ENCODE assay signal across 8 cellular contexts in the genomic region with DNA sequence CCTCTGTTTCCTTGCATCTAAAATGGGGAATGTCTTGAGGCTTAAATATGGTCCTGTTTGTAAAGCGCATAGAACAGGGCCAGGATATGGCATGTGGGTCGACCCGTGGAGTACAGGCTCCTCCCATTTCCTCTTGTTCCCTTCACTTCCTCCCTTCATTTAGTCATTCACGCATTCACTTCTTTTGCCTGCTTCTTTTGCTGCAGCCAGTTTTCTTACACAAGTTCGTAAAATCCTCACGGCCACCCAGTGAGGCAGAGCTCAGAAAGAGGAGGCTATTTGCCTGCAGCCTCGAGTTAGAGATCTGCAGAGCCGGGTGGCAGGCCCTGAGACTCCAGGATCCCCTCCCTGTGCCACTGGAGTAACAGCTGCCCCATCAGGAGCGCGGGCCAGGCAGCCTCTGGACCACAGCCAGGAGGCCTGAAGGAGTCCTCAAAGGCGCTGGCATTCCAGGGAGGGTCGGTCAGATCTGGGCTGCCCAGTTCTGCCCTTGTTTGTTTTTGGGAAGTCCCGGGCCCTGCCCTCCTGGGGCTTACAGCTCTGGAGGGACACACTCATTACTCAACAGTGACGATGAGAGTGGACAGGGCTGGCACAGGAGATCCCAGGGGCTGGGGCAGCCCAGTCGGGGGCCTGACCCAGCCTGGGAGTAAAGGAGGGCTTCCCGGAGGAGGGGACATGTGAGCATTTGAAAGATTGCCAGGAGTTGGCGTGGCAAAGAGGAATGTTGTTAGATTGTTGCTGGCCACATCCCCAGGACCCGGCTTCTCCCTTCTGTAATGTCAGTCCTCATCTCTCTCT. TPM values are rescaled to one million over a fixed set of nuclear protein-coding genes. Genes with fewer than 3 reads are reported as not detected.
DNase-seq lines count a peak whose midpoint lies in the region; ATAC-seq and TF ChIP-seq lines count a peak whose summit lies in the region.

No MANE protein-coding gene starts in this region.

- peak overlapping the region; percentile 99 for H3K27ac Mint-ChIP-seq in activated CD8-positive, alpha-beta memory T cell treated with anti-CD3 and anti-CD28 coated beads, Interleukin-2, amount 10 ng/mL, durations not matched to agents 7 days and 5 days
- peak overlapping the region; percentile 15 for H3K27ac Mint-ChIP-seq in endodermal cell

- H3K9me3 ChIP-seq in SK-N-MC (ENCODE audit: low read depth, low read length), result no peaks in the 10 kb centered on the region
- H3K9me3 ChIP-seq in endodermal cell (ENCODE audit: control insufficient read depth, low read length), result no peaks in the 10 kb centered on the region

- no peaks in the 10 kb centered on the region for H3K27me3 ChIP-seq in endodermal cell (ENCODE audit: control insufficient read depth, insufficient read depth, low read length, poor library complexity, severe bottlenecking)

- H3K27me3 Mint-ChIP-seq in activated CD8-positive, alpha-beta memory T cell treated with anti-CD3 and anti-CD28 coated beads, Interleukin-2, amount 10 ng/mL, durations not matched to agents 7 days and 5 days, result no peaks in the 10 kb centered on the region
- no peaks in the 10 kb centered on the region for H3K27me3 Mint-ChIP-seq in endodermal cell (ENCODE audit: insufficient read depth)

- peaks cover 3% of the 10 kb centered on the region for H3K4me1 ChIP-seq in endodermal cell (ENCODE audit: control insufficient read depth, insufficient read depth, low read length)

- DNase-seq in activated CD8-positive, alpha-beta memory T cell treated with anti-CD3 and anti-CD28 coated beads, Interleukin-2, amount 10 ng/mL, durations not matched to agents 7 days and 5 days, result peak; percentile 67
- DNase-seq in activated CD8-positive, alpha-beta memory T cell treated with anti-CD3 and anti-CD28 coated beads for 24 hours, result no peak
- DNase-seq in SK-N-MC (ENCODE audit: low read depth, low spot score), result no peak
- no peak for DNase-seq in endodermal cell
- DNase-seq in omental fat pad (ENCODE audit: low spot score), result no peak
- no peak for DNase-seq in NCI-H2227 treated with DMSO at 0.1 percent for 48 hours (lab: John Stamatoyannopoulos, UW)
- DNase-seq in D341Med (ENCODE audit: low spot score), result no peak
- DNase-seq in superior temporal gyrus (ENCODE audit: extremely low spot score), result no peak

- H3K9ac ChIP-seq in SK-N-MC (ENCODE audit: insufficient read length), result no peak overlapping the region
- no peak overlapping the region for H3K9ac ChIP-seq in endodermal cell (ENCODE audit: extremely low read depth, low read length, poor library complexity, severe bottlenecking)

- H3K4me3 ChIP-seq in SK-N-MC, result no peak overlapping the region
- H3K4me3 ChIP-seq in endodermal cell (ENCODE audit: low read length), result no peak overlapping the region

- H3K27ac ChIP-seq in SK-N-MC (peak overlapping the region; percentile 54; the same call in 1 of the 2 replicates), endodermal cell (ENCODE audit: low read depth, low read length) (no peak overlapping the region)

- no peaks in the 10 kb centered on the region for H3K9me3 Mint-ChIP-seq in activated CD8-positive, alpha-beta memory T cell treated with anti-CD3 and anti-CD28 coated beads, Interleukin-2, amount 10 ng/mL, durations not matched to agents 7 days and 5 days (ENCODE audit: low read depth)
- H3K9me3 Mint-ChIP-seq in endodermal cell, result no peaks in the 10 kb centered on the region

- peaks cover 45% of the 10 kb centered on the region for H3K36me3 ChIP-seq in SK-N-MC (ENCODE audit: insufficient read depth, low read length)
- peaks cover 48% of the 10 kb centered on the region for H3K36me3 ChIP-seq in endodermal cell (ENCODE audit: control insufficient read depth, insufficient read depth, low read length)

- TF ChIP-seq CTCF in endodermal cell (conservative IDR thresholded peaks at IDR 0.05), result no peak
- TF ChIP-seq CTCF in omental fat pad (IDR thresholded peaks at IDR 0.05), result no peak

- CTCF ChIA-PET in activated CD8-positive, alpha-beta memory T cell treated with anti-CD3 and anti-CD28 coated beads, Interleukin-2, amount 10 ng/mL, durations not matched to agents 7 days and 5 days (lab: Charles Lee), result interaction anchor here (0.5 to 1.5 kb wide), 3 partner anchors 11 to 1590 kb away, joined by 3 to 4 read pairs (median 3); partner anchors contain the start of gene SYMPK

- peaks cover 39% of the 10 kb centered on the region for H3K36me3 Mint-ChIP-seq in activated CD8-positive, alpha-beta memory T cell treated with anti-CD3 and anti-CD28 coated beads, Interleukin-2, amount 10 ng/mL, durations not matched to agents 7 days and 5 days
- peaks cover 47% of the 10 kb centered on the region for H3K36me3 Mint-ChIP-seq in endodermal cell (ENCODE audit: low read depth)

- 91 to 92% methylated on average over 17 to 18 of the region's 18 CpGs for WGBS in endodermal cell (ENCODE audit: insufficient coverage in 1 of 2, insufficient read length in 1 of 2), 2 experiments

- peak overlapping the region; percentile 78 for H3K4me3 Mint-ChIP-seq in activated CD8-positive, alpha-beta memory T cell treated with anti-CD3 and anti-CD28 coated beads, Interleukin-2, amount 10 ng/mL, durations not matched to agents 7 days and 5 days
- H3K4me3 Mint-ChIP-seq in endodermal cell, result no peak overlapping the region

- ATAC-seq in activated CD8-positive, alpha-beta memory T cell treated with anti-CD3 and anti-CD28 coated beads, Interleukin-2, amount 10 ng/mL, durations not matched to agents 7 days and 5 days, result peak; percentile 40
- ATAC-seq in omental fat pad (ENCODE audit: low FRiP score), result peak; percentile 13

- peaks cover 69% of the 10 kb centered on the region for H3K4me1 Mint-ChIP-seq in activated CD8-positive, alpha-beta memory T cell treated with anti-CD3 and anti-CD28 coated beads, Interleukin-2, amount 10 ng/mL, durations not matched to agents 7 days and 5 days
- H3K4me1 Mint-ChIP-seq in endodermal cell, result peaks cover 29% of the 10 kb centered on the region

RNA-seq across cellular contexts. Expression of gene PPP5C, which starts 4.6 kb away (rescaled TPM):
- total RNA-seq in activated CD8-positive, alpha-beta memory T cell treated with anti-CD3 and anti-CD28 coated beads, Interleukin-2, amount 10 ng/mL, durations not matched to agents 7 days and 5 days, result 100 to 1,000 TPM in 1 of 2 experiments, 10 to 100 TPM in 1; 99.2 to 110 TPM
- total RNA-seq in endodermal cell (100 to 1,000 TPM; 101 to 112 TPM), omental fat pad (10 to 100 TPM; 43.2 to 63.8 (median 49.5) TPM)
- 81.4 TPM for polyA plus RNA-seq in endodermal cell (2013, experiment 1 of 2)
- 84.3 TPM for polyA plus RNA-seq in endodermal cell (2013, experiment 2 of 2)

RNA-seq across cellular contexts. Expression of gene HIF3A, which starts 54.6 kb away (rescaled TPM):
- not detected for total RNA-seq in activated CD8-positive, alpha-beta memory T cell treated with anti-CD3 and anti-CD28 coated beads, Interleukin-2, amount 10 ng/mL, durations not matched to agents 7 days and 5 days
- total RNA-seq in endodermal cell (10 to 100 TPM; 41.6 to 71.9 TPM), omental fat pad (100 to 1,000 TPM in 1 of 4 donors, 10 to 100 TPM in 3; 10.3 to 201 (median 17.6) TPM)
- polyA plus RNA-seq in endodermal cell (2013, experiment 1 of 2), result 19.4 TPM
- polyA plus RNA-seq in endodermal cell (2013, experiment 2 of 2), result 18.3 TPM

Comparison
In these comparisons a context has a peak if more than half of its experiments do, and no peak if none do; other contexts are left out.
1. RNA of gene HIF3A, which starts 54.6 kb away (total RNA-seq): 41.6 to 71.9 TPM in endodermal cell and 10.3 to 201 TPM in omental fat pad; not detected in activated CD8-positive, alpha-beta memory T cell treated with anti-CD3 and anti-CD28 coated beads, Interleukin-2, amount 10 ng/mL, durations not matched to agents 7 days and 5 days; every median in the first group is over 10 times any median in the second.